In genomic region chr2:188512456-188512855, GRCh38 we compare ENCODE assay signal across 8 cellular contexts.
DNase-seq lines count a peak whose midpoint lies in the region; ATAC-seq, FAIRE-seq and TF ChIP-seq lines count a peak whose summit lies in the region.

No MANE protein-coding gene starts in this region.

- DNase-seq in A549 (ENCODE audit: low read depth in 1 of 2, low spot score in 1 of 2): peak; percentile 4 to 65
- peak; percentile 8 for DNase-seq in KG1 (lab: John Stamatoyannopoulos, UW)
- DNase-seq in RPMI8226: peak; percentile 57
- peak; percentile 82 for DNase-seq in fibroblast of pulmonary artery (ENCODE audit: low read depth)
- no peak for DNase-seq in stimulated activated naive B cell treated with anti-CD40 and anti-IgM and Interleukin-4, amounts not matched to agents 10 μg/mL and 1 μg/mL and 100 μg/mL, for 72 hours
- DNase-seq in CD14-positive monocyte (ENCODE audit: low spot score): no peak

- intact Hi-C loops in CD14-positive monocyte (cut with micrococcal nuclease): no loop called here

- ATAC-seq in A549 (peak; percentile 68 to 84; a peak in 5 of 6 replicates), GM18517 (IDR thresholded peaks at IDR 0.05; ENCODE audit: unreplicated experiment) (peak; percentile 59), GM19023 (IDR thresholded peaks at IDR 0.05; ENCODE audit: unreplicated experiment) (no peak)
- peak; percentile 61 to 63 for ATAC-seq in stimulated activated naive B cell treated with anti-CD40 and anti-IgM and Interleukin-4, amounts not matched to agents 10 μg/mL and 1 μg/mL and 100 μg/mL, for 72 hours (replicated peaks)

- peaks cover 12% of the 10 kb centered on the region; the same call in 1 of the 3 replicates for H3K4me1 ChIP-seq in A549

- peak; percentile 86 for TF ChIP-seq CTCF in A549 (IDR thresholded peaks at IDR 0.05)
- peak; percentile 56 for TF ChIP-seq CTCF in fibroblast of pulmonary artery (IDR thresholded peaks at IDR 0.05; ENCODE audit: low read length, missing control alignments)
- no peak for TF ChIP-seq CTCF in CD14-positive monocyte (IDR thresholded peaks at IDR 0.05)

- under 1% methylated on average over 2 of the region's 2 CpGs for WGBS in A549 (ENCODE audit: missing lambda C conversion rate)

- no peak for TF ChIP-seq POLR2A in A549 (IDR thresholded peaks at IDR 0.05; ENCODE audit: low read length)

- peak overlapping the region in 1 of 2 experiments; percentile 39; a peak in 2 of 6 replicates for H3K27ac ChIP-seq in A549

- no peaks in the 10 kb centered on the region for H3K36me3 Mint-ChIP-seq in stimulated activated naive B cell treated with anti-CD40 and anti-IgM and Interleukin-4, amounts not matched to agents 10 μg/mL and 1 μg/mL and 100 μg/mL, for 72 hours
- no peaks in the 10 kb centered on the region for H3K36me3 Mint-ChIP-seq in CD14-positive monocyte

- FAIRE-seq in A549 (lab: Jason Lieb, UNC): peak; percentile 23

- no peak overlapping the region; the same call in 2 of the 3 replicates for H3K4me3 ChIP-seq in A549
- H3K4me3 ChIP-seq in fibroblast of pulmonary artery (replicated peaks; ENCODE audit: low read depth, low read length): no peak overlapping the region

- TF ChIP-seq EP300 in A549 (IDR thresholded peaks at IDR 0.05): no peak

- H3K9me3 ChIP-seq in A549: no peaks in the 10 kb centered on the region

- H3K4me2 ChIP-seq in A549: peak overlapping the region; percentile 71

- no peak overlapping the region for H3K27ac Mint-ChIP-seq in stimulated activated naive B cell treated with anti-CD40 and anti-IgM and Interleukin-4, amounts not matched to agents 10 μg/mL and 1 μg/mL and 100 μg/mL, for 72 hours
- H3K27ac Mint-ChIP-seq in CD14-positive monocyte: no peak overlapping the region

- CTCF ChIA-PET in A549 (lab: Yijun Ruan, JAX): interaction anchor here (0.6 to 2.7 kb wide), 9 partner anchors 186 to 1039 kb away, joined by 3 to 12 read pairs (median 3); partner anchors contain the start of gene GULP1

- POLR2A ChIA-PET in A549 (lab: Yijun Ruan, JAX): interaction anchor here (1.6 kb wide), 1 partner anchor 220 kb away, joined by 6 read pairs; the partner anchor contains the start of gene GULP1

- H3K27me3 Mint-ChIP-seq in stimulated activated naive B cell treated with anti-CD40 and anti-IgM and Interleukin-4, amounts not matched to agents 10 μg/mL and 1 μg/mL and 100 μg/mL, for 72 hours: no peaks in the 10 kb centered on the region
- H3K27me3 Mint-ChIP-seq in CD14-positive monocyte (ENCODE audit: low read depth in 3 of 3): no peaks in the 10 kb centered on the region

- H3K4me3 Mint-ChIP-seq in stimulated activated naive B cell treated with anti-CD40 and anti-IgM and Interleukin-4, amounts not matched to agents 10 μg/mL and 1 μg/mL and 100 μg/mL, for 72 hours: no peak overlapping the region
- no peak overlapping the region for H3K4me3 Mint-ChIP-seq in CD14-positive monocyte

- no peaks in the 10 kb centered on the region for H3K4me1 Mint-ChIP-seq in stimulated activated naive B cell treated with anti-CD40 and anti-IgM and Interleukin-4, amounts not matched to agents 10 μg/mL and 1 μg/mL and 100 μg/mL, for 72 hours
- no peaks in the 10 kb centered on the region for H3K4me1 Mint-ChIP-seq in CD14-positive monocyte

- no peaks in the 10 kb centered on the region for H3K9me3 Mint-ChIP-seq in stimulated activated naive B cell treated with anti-CD40 and anti-IgM and Interleukin-4, amounts not matched to agents 10 μg/mL and 1 μg/mL and 100 μg/mL, for 72 hours
- no peaks in the 10 kb centered on the region for H3K9me3 Mint-ChIP-seq in CD14-positive monocyte

- TF ChIP-seq RAD21 in A549 (conservative IDR thresholded peaks at IDR 0.05 in 1 of 2, IDR thresholded peaks at IDR 0.05 in 1 of 2): peak; percentile 89 to 95

TF ChIP-seq in A549, 52 proteins besides CTCF, POLR2A, EP300 and RAD21:
- TF ChIP-seq HOXB5 (CRISPR knock-in tag; IDR thresholded peaks at IDR 0.05) (no peak), SMC3 (IDR thresholded peaks at IDR 0.05) (peak; percentile 88)

Comparison
In these comparisons a context has a peak if more than half of its experiments do, and no peak if none do; other contexts are left out.
1. DNase-seq: peak in A549 (2 of 2), KG1 (single experiment), RPMI8226 (single experiment) and fibroblast of pulmonary artery (single experiment); none in stimulated activated naive B cell treated with anti-CD40 and anti-IgM and Interleukin-4, amounts not matched to agents 10 μg/mL and 1 μg/mL and 100 μg/mL, for 72 hours (single experiment) and CD14-positive monocyte (single experiment).